ENCODE assay signal across 16 cellular contexts in the genomic region with DNA sequence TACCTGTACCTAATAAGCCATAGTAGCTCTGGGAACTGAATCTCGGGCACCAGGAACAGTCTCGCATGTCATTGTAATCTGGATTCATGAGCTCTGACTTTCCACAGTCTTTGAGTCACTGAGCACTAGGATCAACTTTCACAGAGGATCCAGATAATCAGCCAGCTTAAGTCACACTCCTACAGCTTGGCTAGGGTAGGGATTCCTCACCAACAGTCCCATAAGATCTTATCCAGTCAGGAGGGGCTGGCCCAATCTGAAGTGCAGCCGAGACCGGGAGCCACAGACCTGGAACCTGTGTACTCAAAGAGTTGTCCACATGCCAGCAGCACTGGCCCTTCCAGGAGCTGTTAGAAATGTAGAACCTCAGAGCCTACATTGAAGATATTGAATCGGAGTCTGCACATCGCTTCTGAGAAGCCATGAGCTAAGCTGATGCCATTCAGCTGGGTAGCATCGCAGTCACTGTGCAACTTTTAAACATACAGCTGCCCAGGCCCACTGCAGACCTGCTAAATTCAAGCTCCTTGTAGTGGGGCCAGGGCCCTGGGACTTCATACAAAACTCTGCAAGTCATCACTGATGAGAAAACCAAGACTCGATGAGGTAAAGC.
DNase-seq lines count a peak whose midpoint lies in the region; ATAC-seq and TF ChIP-seq lines count a peak whose summit lies in the region.
"Had no signal": no experiment of that assay in that cellular context is flagged by ENCODE, and none has a peak within 500 bp of the region (broad histone marks: within the 10 kb centered on the region; RNA-seq: fewer than 3 reads in every experiment).

No MANE protein-coding gene starts in this region.

- no peaks in the 10 kb centered on the region for H3K36me3 ChIP-seq in gastrocnemius medialis
- H3K36me3 ChIP-seq: BLaER1 had no signal

- peaks cover 6 to 18% of the 10 kb centered on the region in 2 donors for H3K4me1 ChIP-seq in gastrocnemius medialis
- H3K4me1 ChIP-seq: BLaER1 had no signal

- peak; percentile 34 for DNase-seq in GM04504 (ENCODE audit: low read depth)
- DNase-seq in fibroblast of mammary gland (ENCODE audit: low read depth), result peak; percentile 55
- DNase-seq in gastrocnemius medialis, result peak in 1 of 2 donors; percentile 5
- DNase-seq in HUDEP-2 (lab: John Stamatoyannopoulos, UW; ENCODE audit: unreplicated experiment in 76 of 76), result no peak
- DNase-seq in HuH-7 (ENCODE audit: low spot score), result no peak
- DNase-seq in midbrain (lab: John Stamatoyannopoulos, UW), result no peak
- no peak for DNase-seq in activated gamma-delta T cell (lab: John Stamatoyannopoulos, UW)
- DNase-seq: activated CD4-positive, alpha-beta T cell treated with anti-CD3 and anti-CD28 coated beads, Interleukin-2, amount 50 U/mL, for 4 hours; activated naive CD4-positive, alpha-beta T cell; PC-9; stimulated activated CD4-positive, alpha-beta T cell treated with anti-CD3 and anti-CD28 coated beads, Interleukin-2, amount 100 ng/mL, for 48 hours; T-helper 9 cell had no signal

- no peak for TF ChIP-seq POLR2A in gastrocnemius medialis (IDR thresholded peaks at IDR 0.05)

- ATAC-seq in SK-N-SH treated with all-trans-retinoic acid at 6 μM for 48 hours (peak; percentile 69), gastrocnemius medialis (peak; percentile 56 to 66)
- ATAC-seq: esophagus mucosa; stimulated activated memory B cell treated with anti-CD40 and anti-IgM and Interleukin-4, amounts not matched to agents 10 μg/mL and 1 μg/mL and 100 μg/mL, for 72 hours had no signal

- TF ChIP-seq CTCF in fibroblast of mammary gland (conservative IDR thresholded peaks at IDR 0.05; ENCODE audit: control insufficient read depth, insufficient read depth, low read depth, low read length) (no peak), gastrocnemius medialis (IDR thresholded peaks at IDR 0.05 in 4 of 5, conservative IDR thresholded peaks at IDR 0.05 in 1 of 5) (no peak)

- H3K27me3 ChIP-seq in gastrocnemius medialis, result no peaks in the 10 kb centered on the region
- H3K27me3 ChIP-seq: BLaER1 had no signal

- H3K4me3 ChIP-seq in fibroblast of mammary gland (ENCODE audit: control insufficient read depth, low read depth, low read length), result no peak overlapping the region
- no peak overlapping the region for H3K4me3 ChIP-seq in gastrocnemius medialis
- H3K4me3 ChIP-seq: BLaER1, PC-9 had no signal

- no peaks in the 10 kb centered on the region for H3K9me3 ChIP-seq in gastrocnemius medialis
- H3K9me3 ChIP-seq: BLaER1 had no signal

- H3K27ac ChIP-seq in gastrocnemius medialis, result no peak overlapping the region
- H3K27ac ChIP-seq: BLaER1, PC-9 had no signal

- in situ Hi-C loops in gastrocnemius medialis (cut with MboI; ENCODE audit: low sequenced_read_pairs in 4 of 4), result no loop called here

- intact Hi-C loops in gastrocnemius medialis (cut with DNase I; ENCODE audit: low total_unique reads), result no loop called here

TF ChIP-seq in SK-N-SH treated with all-trans-retinoic acid at 6 μM for 48 hours, 23 proteins besides CTCF, POLR2A, EP300 and RAD21:
- TF ChIP-seq TSHZ2 (CRISPR knock-in tag; IDR thresholded peaks at IDR 0.05), result no peak
- TF ChIP-seq PPARA (CRISPR knock-in tag; IDR thresholded peaks at IDR 0.05; ENCODE audit: borderline replicate concordance), result no peak
- no peak for TF ChIP-seq ZNF565 (CRISPR knock-in tag; conservative IDR thresholded peaks at IDR 0.05; ENCODE audit: low read depth)
- TF ChIP-seq, protein P1, sequence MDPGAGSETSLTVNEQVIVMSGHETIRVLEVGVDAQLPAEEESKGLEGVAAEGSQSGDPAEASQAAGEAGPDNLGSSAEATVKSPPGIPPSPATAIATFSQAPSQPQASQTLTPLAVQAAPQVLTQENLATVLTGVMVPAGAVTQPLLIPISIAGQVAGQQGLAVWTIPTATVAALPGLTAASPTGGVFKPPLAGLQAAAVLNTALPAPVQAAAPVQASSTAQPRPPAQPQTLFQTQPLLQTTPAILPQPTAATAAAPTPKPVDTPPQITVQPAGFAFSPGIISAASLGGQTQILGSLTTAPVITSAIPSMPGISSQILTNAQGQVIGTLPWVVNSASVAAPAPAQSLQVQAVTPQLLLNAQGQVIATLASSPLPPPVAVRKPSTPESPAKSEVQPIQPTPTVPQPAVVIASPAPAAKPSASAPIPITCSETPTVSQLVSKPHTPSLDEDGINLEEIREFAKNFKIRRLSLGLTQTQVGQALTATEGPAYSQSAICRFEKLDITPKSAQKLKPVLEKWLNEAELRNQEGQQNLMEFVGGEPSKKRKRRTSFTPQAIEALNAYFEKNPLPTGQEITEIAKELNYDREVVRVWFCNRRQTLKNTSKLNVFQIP (CRISPR knock-in tag; IDR thresholded peaks at IDR 0.05; ENCODE audit: borderline replicate concordance, low read depth), result no peak

Comparison
In these comparisons a context has a peak if more than half of its experiments do, and no peak if none do; other contexts are left out.
1. DNase-seq: peak in GM04504 (single experiment) and fibroblast of mammary gland (single experiment); none in HUDEP-2 (0 of 76), HuH-7 (single experiment), midbrain (single experiment) and activated gamma-delta T cell (single experiment).